Comparison of ENCODE assay signal across 9 cellular contexts in the genomic region with DNA sequence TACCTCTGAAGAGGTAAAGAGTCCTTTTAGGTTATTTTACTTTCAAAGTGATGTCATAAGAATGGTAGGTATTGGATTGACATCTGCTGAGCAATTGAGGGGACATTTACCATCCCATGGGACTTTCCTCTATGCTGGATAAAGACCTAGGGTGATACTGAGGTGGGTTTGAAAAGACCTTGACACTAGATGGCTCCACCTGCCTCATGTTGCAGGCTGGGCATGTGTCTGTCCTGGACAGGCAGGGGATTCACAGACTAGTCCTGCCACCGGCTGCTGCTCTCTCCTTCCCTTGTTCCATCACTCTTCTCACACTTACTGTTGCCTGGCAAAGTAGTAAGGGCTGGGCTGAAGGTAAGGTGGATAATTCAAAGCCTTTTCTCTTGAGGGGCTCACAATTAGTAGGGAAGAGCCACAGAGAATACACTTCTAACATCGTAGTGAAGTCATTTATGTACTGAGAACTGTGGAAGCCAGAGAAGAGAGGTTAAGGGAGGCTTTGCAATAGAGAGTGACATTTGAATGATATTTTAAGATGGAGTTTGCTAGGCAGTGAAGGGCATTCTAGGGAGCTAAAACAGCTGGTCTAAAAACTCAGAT. TPM values are rescaled to one million over a fixed set of nuclear protein-coding genes. Genes with fewer than 3 reads are reported as not detected.
DNase-seq lines count a peak whose midpoint lies in the region; ATAC-seq and TF ChIP-seq lines count a peak whose summit lies in the region.
"Had no signal": no experiment of that assay in that cellular context is flagged by ENCODE, and none has a peak within 500 bp of the region (broad histone marks: within the 10 kb centered on the region; RNA-seq: fewer than 3 reads in every experiment).

No MANE protein-coding gene starts in this region.

- no peak overlapping the region for H3K27ac Mint-ChIP-seq in neural progenitor cell
- H3K27ac Mint-ChIP-seq: activated naive CD4-positive, alpha-beta T cell treated with anti-CD3 and anti-CD28 coated beads, Interleukin-2, amount 50 U/mL, for 24 hours had no signal

- peaks cover 5% of the 10 kb centered on the region for H3K36me3 Mint-ChIP-seq in neural progenitor cell
- H3K36me3 Mint-ChIP-seq: activated naive CD4-positive, alpha-beta T cell treated with anti-CD3 and anti-CD28 coated beads, Interleukin-2, amount 50 U/mL, for 24 hours had no signal

- no peak overlapping the region for H3K4me2 ChIP-seq in neural progenitor cell

- ATAC-seq in GM19452 (IDR thresholded peaks at IDR 0.05; ENCODE audit: unreplicated experiment) = peak; percentile 60
- peak; percentile 58 for ATAC-seq in HG03442 (IDR thresholded peaks at IDR 0.05; ENCODE audit: unreplicated experiment)
- peak; percentile 30 for ATAC-seq in esophagus mucosa

- no peaks in the 10 kb centered on the region for H3K4me1 ChIP-seq in neural progenitor cell

- no peaks in the 10 kb centered on the region for H3K9me3 ChIP-seq in neural progenitor cell (ENCODE audit: low read depth)

- DNase-seq in DMS153 (lab: John Stamatoyannopoulos, UW) = peak; percentile 17
- DNase-seq in DMS153 treated with DMSO at 0.1 percent for 48 hours (lab: John Stamatoyannopoulos, UW; ENCODE audit: unreplicated experiment) = no peak
- DNase-seq in RPMI8226 = peak; percentile 14
- DNase-seq in neural progenitor cell (ENCODE audit: low spot score) = peak; percentile 43
- DNase-seq in NK-92 (lab: John Stamatoyannopoulos, UW; ENCODE audit: unreplicated experiment) = no peak

- H3K79me2 ChIP-seq in neural progenitor cell (ENCODE audit: low read depth) = no peaks in the 10 kb centered on the region

- no peaks in the 10 kb centered on the region for H3K9me3 Mint-ChIP-seq in neural progenitor cell
- H3K9me3 Mint-ChIP-seq: activated naive CD4-positive, alpha-beta T cell treated with anti-CD3 and anti-CD28 coated beads, Interleukin-2, amount 50 U/mL, for 24 hours had no signal

- no peak overlapping the region for H3K9ac ChIP-seq in neural progenitor cell

- H3K4me3 Mint-ChIP-seq in neural progenitor cell = no peak overlapping the region
- H3K4me3 Mint-ChIP-seq: activated naive CD4-positive, alpha-beta T cell treated with anti-CD3 and anti-CD28 coated beads, Interleukin-2, amount 50 U/mL, for 24 hours had no signal

- H2AFZ ChIP-seq in neural progenitor cell (replicated peaks) = no peak overlapping the region

- no peaks in the 10 kb centered on the region for H3K27me3 ChIP-seq in neural progenitor cell

- H3K4me3 ChIP-seq in neural progenitor cell = no peak overlapping the region

- H4K20me1 ChIP-seq in neural progenitor cell (ENCODE audit: low read depth) = peaks cover 10% of the 10 kb centered on the region

- peaks cover 21% of the 10 kb centered on the region for H3K4me1 Mint-ChIP-seq in neural progenitor cell

- H3K27me3 Mint-ChIP-seq in neural progenitor cell (ENCODE audit: insufficient read depth, low read depth) = peaks cover 3% of the 10 kb centered on the region
- H3K27me3 Mint-ChIP-seq: activated naive CD4-positive, alpha-beta T cell treated with anti-CD3 and anti-CD28 coated beads, Interleukin-2, amount 50 U/mL, for 24 hours had no signal

- TF ChIP-seq CTCF in neural progenitor cell (IDR thresholded peaks at IDR 0.05) = peak; percentile 53

- no peak overlapping the region for H3K27ac ChIP-seq in neural progenitor cell

- H3K36me3 ChIP-seq in neural progenitor cell = no peaks in the 10 kb centered on the region

- no peaks in the 10 kb centered on the region for H3F3A ChIP-seq in neural progenitor cell (ENCODE audit: low read depth)

RNA-seq across cellular contexts. Expression of gene TRAK1, which starts 27.7 kb away (rescaled TPM):
- total RNA-seq in esophagus mucosa (21.2 TPM), neural progenitor cell (ENCODE audit: low replicate concordance) (32.2 and 41.3 TPM in 2 replicates)

Comparison
In these comparisons a context has a peak if more than half of its experiments do, and no peak if none do; other contexts are left out.
1. DNase-seq: peak in DMS153 (single experiment), RPMI8226 (single experiment) and neural progenitor cell (single experiment); none in DMS153 treated with DMSO at 0.1 percent for 48 hours (single experiment) and NK-92 (single experiment).
2. Peak in every context shown above with its lines, with median percentiles within 50 percentile points of each other: ATAC-seq.